1 cellular context compared by ENCODE assay signal in the genomic region with DNA sequence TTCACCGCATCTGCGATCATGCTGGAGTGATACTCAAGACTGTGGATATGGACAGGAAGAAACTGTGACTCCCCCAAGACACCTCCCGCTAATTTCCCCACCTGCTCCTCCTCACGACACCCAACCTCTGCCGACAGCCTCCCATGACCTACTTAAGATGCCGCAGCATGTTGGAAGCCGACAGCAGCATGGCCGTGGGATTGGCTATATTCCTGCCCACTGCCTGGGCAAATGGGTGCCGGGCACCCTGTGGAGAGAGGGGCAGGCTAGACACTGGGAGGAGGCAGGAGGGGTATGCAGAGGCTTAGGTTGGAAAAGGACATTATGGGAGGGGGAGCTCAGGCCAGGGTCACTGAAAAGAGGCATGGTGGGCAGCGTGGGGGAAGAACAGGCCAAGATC.
TF ChIP-seq lines count a peak whose summit lies in the region.

No MANE protein-coding gene starts in this region.

TF ChIP-seq in H1, 55 proteins besides CTCF, POLR2A, EP300 and RAD21 (continued from another document):
- TF ChIP-seq, protein P1, sequence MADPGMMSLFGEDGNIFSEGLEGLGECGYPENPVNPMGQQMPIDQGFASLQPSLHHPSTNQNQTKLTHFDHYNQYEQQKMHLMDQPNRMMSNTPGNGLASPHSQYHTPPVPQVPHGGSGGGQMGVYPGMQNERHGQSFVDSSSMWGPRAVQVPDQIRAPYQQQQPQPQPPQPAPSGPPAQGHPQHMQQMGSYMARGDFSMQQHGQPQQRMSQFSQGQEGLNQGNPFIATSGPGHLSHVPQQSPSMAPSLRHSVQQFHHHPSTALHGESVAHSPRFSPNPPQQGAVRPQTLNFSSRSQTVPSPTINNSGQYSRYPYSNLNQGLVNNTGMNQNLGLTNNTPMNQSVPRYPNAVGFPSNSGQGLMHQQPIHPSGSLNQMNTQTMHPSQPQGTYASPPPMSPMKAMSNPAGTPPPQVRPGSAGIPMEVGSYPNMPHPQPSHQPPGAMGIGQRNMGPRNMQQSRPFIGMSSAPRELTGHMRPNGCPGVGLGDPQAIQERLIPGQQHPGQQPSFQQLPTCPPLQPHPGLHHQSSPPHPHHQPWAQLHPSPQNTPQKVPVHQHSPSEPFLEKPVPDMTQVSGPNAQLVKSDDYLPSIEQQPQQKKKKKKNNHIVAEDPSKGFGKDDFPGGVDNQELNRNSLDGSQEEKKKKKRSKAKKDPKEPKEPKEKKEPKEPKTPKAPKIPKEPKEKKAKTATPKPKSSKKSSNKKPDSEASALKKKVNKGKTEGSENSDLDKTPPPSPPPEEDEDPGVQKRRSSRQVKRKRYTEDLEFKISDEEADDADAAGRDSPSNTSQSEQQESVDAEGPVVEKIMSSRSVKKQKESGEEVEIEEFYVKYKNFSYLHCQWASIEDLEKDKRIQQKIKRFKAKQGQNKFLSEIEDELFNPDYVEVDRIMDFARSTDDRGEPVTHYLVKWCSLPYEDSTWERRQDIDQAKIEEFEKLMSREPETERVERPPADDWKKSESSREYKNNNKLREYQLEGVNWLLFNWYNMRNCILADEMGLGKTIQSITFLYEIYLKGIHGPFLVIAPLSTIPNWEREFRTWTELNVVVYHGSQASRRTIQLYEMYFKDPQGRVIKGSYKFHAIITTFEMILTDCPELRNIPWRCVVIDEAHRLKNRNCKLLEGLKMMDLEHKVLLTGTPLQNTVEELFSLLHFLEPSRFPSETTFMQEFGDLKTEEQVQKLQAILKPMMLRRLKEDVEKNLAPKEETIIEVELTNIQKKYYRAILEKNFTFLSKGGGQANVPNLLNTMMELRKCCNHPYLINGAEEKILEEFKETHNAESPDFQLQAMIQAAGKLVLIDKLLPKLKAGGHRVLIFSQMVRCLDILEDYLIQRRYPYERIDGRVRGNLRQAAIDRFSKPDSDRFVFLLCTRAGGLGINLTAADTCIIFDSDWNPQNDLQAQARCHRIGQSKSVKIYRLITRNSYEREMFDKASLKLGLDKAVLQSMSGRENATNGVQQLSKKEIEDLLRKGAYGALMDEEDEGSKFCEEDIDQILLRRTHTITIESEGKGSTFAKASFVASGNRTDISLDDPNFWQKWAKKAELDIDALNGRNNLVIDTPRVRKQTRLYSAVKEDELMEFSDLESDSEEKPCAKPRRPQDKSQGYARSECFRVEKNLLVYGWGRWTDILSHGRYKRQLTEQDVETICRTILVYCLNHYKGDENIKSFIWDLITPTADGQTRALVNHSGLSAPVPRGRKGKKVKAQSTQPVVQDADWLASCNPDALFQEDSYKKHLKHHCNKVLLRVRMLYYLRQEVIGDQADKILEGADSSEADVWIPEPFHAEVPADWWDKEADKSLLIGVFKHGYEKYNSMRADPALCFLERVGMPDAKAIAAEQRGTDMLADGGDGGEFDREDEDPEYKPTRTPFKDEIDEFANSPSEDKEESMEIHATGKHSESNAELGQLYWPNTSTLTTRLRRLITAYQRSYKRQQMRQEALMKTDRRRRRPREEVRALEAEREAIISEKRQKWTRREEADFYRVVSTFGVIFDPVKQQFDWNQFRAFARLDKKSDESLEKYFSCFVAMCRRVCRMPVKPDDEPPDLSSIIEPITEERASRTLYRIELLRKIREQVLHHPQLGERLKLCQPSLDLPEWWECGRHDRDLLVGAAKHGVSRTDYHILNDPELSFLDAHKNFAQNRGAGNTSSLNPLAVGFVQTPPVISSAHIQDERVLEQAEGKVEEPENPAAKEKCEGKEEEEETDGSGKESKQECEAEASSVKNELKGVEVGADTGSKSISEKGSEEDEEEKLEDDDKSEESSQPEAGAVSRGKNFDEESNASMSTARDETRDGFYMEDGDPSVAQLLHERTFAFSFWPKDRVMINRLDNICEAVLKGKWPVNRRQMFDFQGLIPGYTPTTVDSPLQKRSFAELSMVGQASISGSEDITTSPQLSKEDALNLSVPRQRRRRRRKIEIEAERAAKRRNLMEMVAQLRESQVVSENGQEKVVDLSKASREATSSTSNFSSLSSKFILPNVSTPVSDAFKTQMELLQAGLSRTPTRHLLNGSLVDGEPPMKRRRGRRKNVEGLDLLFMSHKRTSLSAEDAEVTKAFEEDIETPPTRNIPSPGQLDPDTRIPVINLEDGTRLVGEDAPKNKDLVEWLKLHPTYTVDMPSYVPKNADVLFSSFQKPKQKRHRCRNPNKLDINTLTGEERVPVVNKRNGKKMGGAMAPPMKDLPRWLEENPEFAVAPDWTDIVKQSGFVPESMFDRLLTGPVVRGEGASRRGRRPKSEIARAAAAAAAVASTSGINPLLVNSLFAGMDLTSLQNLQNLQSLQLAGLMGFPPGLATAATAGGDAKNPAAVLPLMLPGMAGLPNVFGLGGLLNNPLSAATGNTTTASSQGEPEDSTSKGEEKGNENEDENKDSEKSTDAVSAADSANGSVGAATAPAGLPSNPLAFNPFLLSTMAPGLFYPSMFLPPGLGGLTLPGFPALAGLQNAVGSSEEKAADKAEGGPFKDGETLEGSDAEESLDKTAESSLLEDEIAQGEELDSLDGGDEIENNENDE (IDR thresholded peaks at IDR 0.05; ENCODE audit: insufficient replicate concordance, low read length) = no peak
- TF ChIP-seq TAF7 (optimal IDR thresholded peaks at IDR 0.05; ENCODE audit: borderline replicate concordance, low read depth, low read length) = no peak
- TF ChIP-seq, protein P2, sequence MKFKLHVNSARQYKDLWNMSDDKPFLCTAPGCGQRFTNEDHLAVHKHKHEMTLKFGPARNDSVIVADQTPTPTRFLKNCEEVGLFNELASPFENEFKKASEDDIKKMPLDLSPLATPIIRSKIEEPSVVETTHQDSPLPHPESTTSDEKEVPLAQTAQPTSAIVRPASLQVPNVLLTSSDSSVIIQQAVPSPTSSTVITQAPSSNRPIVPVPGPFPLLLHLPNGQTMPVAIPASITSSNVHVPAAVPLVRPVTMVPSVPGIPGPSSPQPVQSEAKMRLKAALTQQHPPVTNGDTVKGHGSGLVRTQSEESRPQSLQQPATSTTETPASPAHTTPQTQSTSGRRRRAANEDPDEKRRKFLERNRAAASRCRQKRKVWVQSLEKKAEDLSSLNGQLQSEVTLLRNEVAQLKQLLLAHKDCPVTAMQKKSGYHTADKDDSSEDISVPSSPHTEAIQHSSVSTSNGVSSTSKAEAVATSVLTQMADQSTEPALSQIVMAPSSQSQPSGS (IDR thresholded peaks at IDR 0.05; ENCODE audit: low read length) = no peak
TF ChIP-seq in H1: peak in this region for 1.
